Comparison of ENCODE assay signal across 11 cellular contexts in genomic region chr7:2116903-2117680, GRCh38.
DNase-seq lines count a peak whose midpoint lies in the region; ATAC-seq and TF ChIP-seq lines count a peak whose summit lies in the region.
"Had no signal": no experiment of that assay in that cellular context is flagged by ENCODE, and none has a peak within 500 bp of the region (broad histone marks: within the 10 kb centered on the region; RNA-seq: fewer than 3 reads in every experiment).

No MANE protein-coding gene starts in this region.

- intact Hi-C loops in MCF 10A (cut with micrococcal nuclease) (no loop called here), breast epithelium (cut with DNase I; ENCODE audit: low total_unique reads) (no loop called here), lower lobe of right lung (cut with DNase I) (no loop called here), upper lobe of right lung (cut with DNase I) (no loop called here)

- TF ChIP-seq POLR2A in breast epithelium (IDR thresholded peaks at IDR 0.05) = no peak

- H3K4me1 ChIP-seq in breast epithelium (peaks cover 8 to 17% of the 10 kb centered on the region in 2 donors), lower lobe of right lung (peaks cover 50% of the 10 kb centered on the region), upper lobe of right lung (peaks cover 26% of the 10 kb centered on the region)

- POLR2A ChIA-PET in MCF 10A (lab: Yijun Ruan, JAX) = no interaction called here

- H3K27me3 Mint-ChIP-seq in MCF 10A (ENCODE audit: insufficient read depth, unreplicated experiment) = no peaks in the 10 kb centered on the region
- H3K27me3 Mint-ChIP-seq in chondrocyte (ENCODE audit: low read depth) = no peaks in the 10 kb centered on the region
- H3K27me3 Mint-ChIP-seq: activated naive CD8-positive, alpha-beta T cell had no signal

- H3K4me1 Mint-ChIP-seq in MCF 10A (ENCODE audit: insufficient read depth, unreplicated experiment) (peaks cover 21% of the 10 kb centered on the region), chondrocyte (ENCODE audit: low read depth) (peaks cover 37% of the 10 kb centered on the region)

- no peaks in the 10 kb centered on the region for H3K36me3 ChIP-seq in breast epithelium
- H3K36me3 ChIP-seq in lower lobe of right lung = peaks cover 11% of the 10 kb centered on the region
- peaks cover 5% of the 10 kb centered on the region for H3K36me3 ChIP-seq in upper lobe of right lung

- no peaks in the 10 kb centered on the region for H3K9me3 Mint-ChIP-seq in MCF 10A (ENCODE audit: unreplicated experiment)
- no peaks in the 10 kb centered on the region for H3K9me3 Mint-ChIP-seq in chondrocyte (ENCODE audit: low read depth)

- no peak for TF ChIP-seq CTCF in MCF 10A (IDR thresholded peaks at IDR 0.05; ENCODE audit: unreplicated experiment)
- no peak for TF ChIP-seq CTCF in breast epithelium (IDR thresholded peaks at IDR 0.05)
- no peak for TF ChIP-seq CTCF in chondrocyte (IDR thresholded peaks at IDR 0.05)
- TF ChIP-seq CTCF in lower lobe of right lung (IDR thresholded peaks at IDR 0.05) = no peak
- no peak for TF ChIP-seq CTCF in upper lobe of right lung (IDR thresholded peaks at IDR 0.05)
- TF ChIP-seq CTCF in omental fat pad (IDR thresholded peaks at IDR 0.05) = no peak

- no TSS peak for BruUV-seq in MCF 10A (replicated peaks; lab: Mats Ljungman, UMichigan)

- H3K27ac ChIP-seq in breast epithelium (no peak overlapping the region), lower lobe of right lung (no peak overlapping the region), upper lobe of right lung (no peak overlapping the region)

- no peaks in the 10 kb centered on the region for H3K9me3 ChIP-seq in breast epithelium
- H3K9me3 ChIP-seq in lower lobe of right lung = no peaks in the 10 kb centered on the region
- no peaks in the 10 kb centered on the region for H3K9me3 ChIP-seq in upper lobe of right lung

- no peak overlapping the region for H3K4me3 Mint-ChIP-seq in MCF 10A (ENCODE audit: unreplicated experiment)
- no peak overlapping the region for H3K4me3 Mint-ChIP-seq in chondrocyte (ENCODE audit: unreplicated experiment)
- H3K4me3 Mint-ChIP-seq: activated naive CD8-positive, alpha-beta T cell had no signal

- H3K4me3 ChIP-seq in breast epithelium (no peak overlapping the region), lower lobe of right lung (no peak overlapping the region), upper lobe of right lung (no peak overlapping the region)

- CTCF ChIA-PET in MCF 10A (lab: Yijun Ruan, JAX) = interaction anchor here (0.5 kb wide), 1 partner anchor 37 kb away, joined by 3 read pairs; no protein-coding TSS in a partner anchor

- H3K36me3 Mint-ChIP-seq in MCF 10A (ENCODE audit: insufficient read depth, unreplicated experiment) (peaks cover 5% of the 10 kb centered on the region), chondrocyte (ENCODE audit: low read depth) (peaks cover 2% of the 10 kb centered on the region)
- H3K36me3 Mint-ChIP-seq: activated naive CD8-positive, alpha-beta T cell had no signal

- ATAC-seq in lower lobe of right lung (peak; percentile 2 to 11), upper lobe of right lung (peak; percentile 6), omental fat pad (ENCODE audit: low FRiP score) (no peak), GM18498 (IDR thresholded peaks at IDR 0.05; ENCODE audit: unreplicated experiment) (no peak)

- peak; percentile 49 for DNase-seq in MCF 10A (ENCODE audit: unreplicated experiment)
- DNase-seq in breast epithelium (ENCODE audit: low spot score in 2 of 2) = no peak
- DNase-seq in chondrocyte (ENCODE audit: low spot score) = no peak
- DNase-seq in lower lobe of right lung = no peak
- DNase-seq in upper lobe of right lung = no peak
- no peak for DNase-seq in omental fat pad (ENCODE audit: low spot score)
- DNase-seq in NCI-H1436 treated with DMSO at 0.1 percent for 48 hours (lab: John Stamatoyannopoulos, UW) = no peak
- DNase-seq: ACHN, NCI-H1048 had no signal

- H3K27me3 ChIP-seq in breast epithelium = no peaks in the 10 kb centered on the region
- no peaks in the 10 kb centered on the region for H3K27me3 ChIP-seq in lower lobe of right lung (ENCODE audit: low read depth)
- H3K27me3 ChIP-seq in upper lobe of right lung = no peaks in the 10 kb centered on the region

- H3K27ac Mint-ChIP-seq in MCF 10A (ENCODE audit: low read depth, unreplicated experiment) (no peak overlapping the region), chondrocyte (ENCODE audit: unreplicated experiment) (peak overlapping the region; percentile 32)
- H3K27ac Mint-ChIP-seq: activated naive CD8-positive, alpha-beta T cell had no signal

Comparison
In these comparisons a context has a peak if more than half of its experiments do, and no peak if none do; other contexts are left out.
1. ATAC-seq: peak in lower lobe of right lung (2 of 2) and upper lobe of right lung (single experiment); none in omental fat pad (single experiment) and GM18498 (single experiment).